Comparison of ENCODE assay signal across 23 cellular contexts in the genomic region with DNA sequence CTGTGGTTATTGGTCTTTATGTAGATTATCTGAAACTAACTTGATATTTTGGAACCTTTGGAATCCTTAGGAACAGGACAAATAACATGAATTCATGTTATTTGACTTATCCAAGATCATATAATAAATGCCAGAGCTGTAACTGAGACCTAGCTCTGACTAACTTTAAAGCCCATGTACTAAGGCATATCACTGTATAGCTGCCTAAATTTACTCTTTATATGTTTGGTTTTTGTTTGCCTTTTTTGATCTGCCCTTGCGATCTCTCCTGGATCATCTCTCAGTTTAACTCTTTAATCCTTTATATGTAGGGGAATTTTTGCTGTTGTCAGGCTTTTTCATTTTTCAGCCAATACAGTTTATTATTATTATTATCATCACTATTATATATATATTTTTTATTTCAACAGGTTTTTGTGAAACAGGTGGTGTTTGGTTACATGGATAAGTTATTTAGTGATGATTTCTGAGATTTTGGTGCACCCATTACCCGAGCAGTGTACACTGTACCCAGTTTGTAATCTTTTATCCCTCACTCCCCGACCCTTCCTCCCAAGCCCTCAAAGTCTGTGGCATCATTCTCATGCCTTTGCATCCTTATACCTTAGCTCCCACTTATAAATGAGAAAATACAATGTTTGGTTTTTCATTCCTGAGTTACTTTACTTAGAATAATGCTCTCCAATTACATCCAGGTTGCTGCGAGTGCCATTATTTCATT. TPM values are rescaled to one million over a fixed set of nuclear protein-coding genes. Genes with fewer than 3 reads are reported as not detected.
DNase-seq lines count a peak whose midpoint lies in the region; ATAC-seq, FAIRE-seq and TF ChIP-seq lines count a peak whose summit lies in the region.
"Had no signal": no experiment of that assay in that cellular context is flagged by ENCODE, and none has a peak within 500 bp of the region (broad histone marks: within the 10 kb centered on the region; RNA-seq: fewer than 3 reads in every experiment).

No MANE protein-coding gene starts in this region.

- H3K4me1 Mint-ChIP-seq in stimulated activated naive CD8-positive, alpha-beta T cell treated with anti-CD3 and anti-CD28 coated beads, Interleukin-15, amount 100 ng/mL, for 72 hours = peaks cover 7% of the 10 kb centered on the region
- H3K4me1 Mint-ChIP-seq in activated T-helper 17 cell treated with anti-CD3 and anti-CD28 coated beads, Interleukin-2, amount 50 U/mL, for 72 hours = peaks cover 11% of the 10 kb centered on the region

- no peak for TF ChIP-seq POLR2A in testis (IDR thresholded peaks at IDR 0.05)

- H3K27ac ChIP-seq in testis (no peak overlapping the region), kidney (ENCODE audit: low read depth in 2 of 2, low read length in 2 of 2) (no peak overlapping the region)

- no peak overlapping the region for H3K4me3 Mint-ChIP-seq in stimulated activated naive CD8-positive, alpha-beta T cell treated with anti-CD3 and anti-CD28 coated beads, Interleukin-15, amount 100 ng/mL, for 72 hours
- H3K4me3 Mint-ChIP-seq in activated T-helper 17 cell treated with anti-CD3 and anti-CD28 coated beads, Interleukin-2, amount 50 U/mL, for 72 hours = no peak overlapping the region
- H3K4me3 Mint-ChIP-seq: HFFc6 had no signal

- peaks cover 0 to 9% of the 10 kb centered on the region in 2 donors for H3K9me3 Mint-ChIP-seq in stimulated activated naive CD8-positive, alpha-beta T cell treated with anti-CD3 and anti-CD28 coated beads, Interleukin-15, amount 100 ng/mL, for 72 hours
- H3K9me3 Mint-ChIP-seq in activated T-helper 17 cell treated with anti-CD3 and anti-CD28 coated beads, Interleukin-2, amount 50 U/mL, for 72 hours = no peaks in the 10 kb centered on the region
- H3K9me3 Mint-ChIP-seq: HFFc6 had no signal

- no peak overlapping the region for H3K9ac ChIP-seq in kidney (ENCODE audit: low read length in 2 of 2)
- H3K9ac ChIP-seq: SK-N-SH had no signal

- peak; percentile 58 for ATAC-seq in stimulated activated naive CD8-positive, alpha-beta T cell treated with anti-CD3 and anti-CD28 coated beads, Interleukin-15, amount 100 ng/mL, for 72 hours
- no peak for ATAC-seq in stimulated activated naive CD8-positive, alpha-beta T cell treated with anti-CD3 and anti-CD28 coated beads, Interleukin-15, Interleukin-2, amounts not matched to agents 100 U/mL and 50 U/mL, for 24 hours
- peak; percentile 64 for ATAC-seq in activated T-helper 17 cell treated with anti-CD3 and anti-CD28 coated beads, Interleukin-2, amount 50 U/mL, for 72 hours (replicated peaks)
- ATAC-seq: Panc1, Right ventricle myocardium inferior had no signal

- no peak overlapping the region for H3K4me3 ChIP-seq in testis
- H3K4me3 ChIP-seq in kidney (ENCODE audit: low read length in 2 of 2) = no peak overlapping the region

- intact Hi-C loops in testis (cut with DNase I; ENCODE audit: low total_unique reads) = no loop called here
- intact Hi-C loops in kidney (cut with DNase I) = no loop called here

- no peaks in the 10 kb centered on the region for H3K4me1 ChIP-seq in testis
- no peaks in the 10 kb centered on the region for H3K4me1 ChIP-seq in kidney (ENCODE audit: control insufficient read depth in 1 of 2, insufficient read depth in 1 of 2, low read depth in 1 of 2, low read length in 2 of 2)

- WGBS in testis, 2 donors = 76 to 80% methylated on average over 4 of the region's 4 CpGs

- no peaks in the 10 kb centered on the region for H3K27me3 ChIP-seq in testis

- DNase-seq in NCI-H748 (lab: John Stamatoyannopoulos, UW; ENCODE audit: unreplicated experiment) (peak; percentile 7), NCI-H748 treated with DMSO at 0.1 percent for 48 hours (lab: John Stamatoyannopoulos, UW) (no peak), testis (no peak), kidney (no peak), GM13977 (ENCODE audit: low spot score) (no peak)
- DNase-seq in stimulated activated naive CD8-positive, alpha-beta T cell treated with anti-CD3 and anti-CD28 coated beads, Interleukin-15, amount 100 ng/mL, for 72 hours = no peak
- DNase-seq in stimulated activated naive CD8-positive, alpha-beta T cell treated with anti-CD3 and anti-CD28 coated beads, Interleukin-15, Interleukin-2, amounts not matched to agents 100 U/mL and 50 U/mL, for 24 hours = no peak
- DNase-seq: C1 segment of cervical spinal cord, Caco-2, DMS53, HFFc6, KG1, NCI-H1417, NCI-H2081, NCI-H226, NCI-H526, SK-N-SH had no signal

- H3K36me3 ChIP-seq in testis (ENCODE audit: low read depth, missing control alignments) (no peaks in the 10 kb centered on the region), kidney (ENCODE audit: control insufficient read depth in 1 of 2, insufficient read depth in 2 of 2, low read length in 2 of 2) (no peaks in the 10 kb centered on the region)

- FAIRE-seq in kidney (lab: Jason Lieb, UNC) = no peak
- FAIRE-seq: GM12892, H1 had no signal

- in situ Hi-C loops in GM13977 (cut with MboI; ENCODE audit: low pct_unique_long_range_greater_than_20kb, low sequenced_read_pairs, unreplicated experiment) = no loop called here

- H3K36me3 Mint-ChIP-seq in activated T-helper 17 cell treated with anti-CD3 and anti-CD28 coated beads, Interleukin-2, amount 50 U/mL, for 72 hours (ENCODE audit: low read depth) = peaks cover 11% of the 10 kb centered on the region

- TF ChIP-seq CTCF in testis (IDR thresholded peaks at IDR 0.05) (no peak), kidney (IDR thresholded peaks at IDR 0.05; ENCODE audit: borderline replicate concordance, extremely low read depth, insufficient read depth) (no peak), GM13977 (IDR thresholded peaks at IDR 0.05; ENCODE audit: extremely low read depth, insufficient read depth, missing control alignments) (no peak)

- no peaks in the 10 kb centered on the region for H3K27me3 Mint-ChIP-seq in stimulated activated naive CD8-positive, alpha-beta T cell treated with anti-CD3 and anti-CD28 coated beads, Interleukin-15, amount 100 ng/mL, for 72 hours
- no peaks in the 10 kb centered on the region for H3K27me3 Mint-ChIP-seq in activated T-helper 17 cell treated with anti-CD3 and anti-CD28 coated beads, Interleukin-2, amount 50 U/mL, for 72 hours

- no peaks in the 10 kb centered on the region for H3K9me3 ChIP-seq in testis
- H3K9me3 ChIP-seq in kidney (ENCODE audit: control insufficient read depth in 1 of 2, low read length in 2 of 2) = no peaks in the 10 kb centered on the region
- H3K9me3 ChIP-seq: Caco-2, SK-N-SH had no signal

- H3K27ac Mint-ChIP-seq in stimulated activated naive CD8-positive, alpha-beta T cell treated with anti-CD3 and anti-CD28 coated beads, Interleukin-15, amount 100 ng/mL, for 72 hours = no peak overlapping the region
- no peak overlapping the region for H3K27ac Mint-ChIP-seq in activated T-helper 17 cell treated with anti-CD3 and anti-CD28 coated beads, Interleukin-2, amount 50 U/mL, for 72 hours
- H3K27ac Mint-ChIP-seq: HFFc6 had no signal

RNA-seq across cellular contexts. Expression of a gene that starts 48.8 kb away (rescaled TPM):
- 1 to 10 TPM; 1.4 to 3.5 TPM for total RNA-seq in activated T-helper 17 cell treated with anti-CD3 and anti-CD28 coated beads, Interleukin-2, amount 50 U/mL, for 72 hours
- total RNA-seq in testis (10 to 100 TPM; 14.7 to 21.7 TPM), kidney (5.9 TPM)
- polyA plus RNA-seq in testis (ENCODE audit: insufficient read depth, low read depth, low replicate concordance) (6.6 TPM), kidney (ENCODE audit: insufficient read depth, low read depth, low replicate concordance) (0.95 TPM)

RNA-seq across cellular contexts. Expression of a gene that starts 49.1 kb away (rescaled TPM):
- 1 to 10 TPM; 2.0 to 2.3 TPM for total RNA-seq in activated T-helper 17 cell treated with anti-CD3 and anti-CD28 coated beads, Interleukin-2, amount 50 U/mL, for 72 hours
- total RNA-seq in testis (1 to 10 TPM; 1.2 to 2.4 TPM), kidney (1.3 TPM)
- polyA plus RNA-seq in testis (ENCODE audit: insufficient read depth, low read depth, low replicate concordance) (1.7 TPM), kidney (ENCODE audit: insufficient read depth, low read depth, low replicate concordance) (0.86 TPM)
- total RNA-seq: G401 had no signal
